15 cellular contexts compared by ENCODE assay signal in genomic region chr9:36895744-36896260, GRCh38.
"Had no signal": no experiment of that assay in that cellular context is flagged by ENCODE, and none has a peak within 500 bp of the region (broad histone marks: within the 10 kb centered on the region; RNA-seq: fewer than 3 reads in every experiment).

No MANE protein-coding gene starts in this region.

- H3K27ac ChIP-seq: breast epithelium, lower lobe of right lung had no signal

- H3K4me1 ChIP-seq: breast epithelium, lower lobe of right lung had no signal

- H3K27ac Mint-ChIP-seq: nephron, progenitor cell of endocrine pancreas had no signal

- H3K27me3 ChIP-seq: breast epithelium had no signal

- H3K4me3 Mint-ChIP-seq: activated T-cell treated with anti-CD3 and anti-CD28 coated beads, Interleukin-2, amount 50 U/mL, for 4 hours; immature natural killer cell; nephron had no signal

- H3K9me3 Mint-ChIP-seq: activated T-cell treated with anti-CD3 and anti-CD28 coated beads, Interleukin-2, amount 50 U/mL, for 4 hours; immature natural killer cell; nephron had no signal

- DNase-seq: activated CD4-positive, alpha-beta T cell treated with anti-CD3 and anti-CD28 coated beads, Interleukin-2, amount 50 U/mL, for 1 hour; activated gamma-delta T cell treated with Interleukin-2 at 50 U/mL for 16 hours; activated T-cell treated with anti-CD3 and anti-CD28 coated beads, Interleukin-2, amount 50 U/mL, for 4 hours; immature natural killer cell; left cardiac atrium; lower lobe of right lung; mucosa of descending colon; occipital lobe; right cardiac atrium; stimulated activated naive CD4-positive, alpha-beta T cell; substantia nigra; trophoblast cell had no signal

- H3K36me3 Mint-ChIP-seq: immature natural killer cell had no signal

- H3K4me1 Mint-ChIP-seq: immature natural killer cell, nephron had no signal

- ATAC-seq: activated T-cell treated with anti-CD3 and anti-CD28 coated beads, Interleukin-2, amount 50 U/mL, for 4 hours; left cardiac atrium; lower lobe of right lung; mucosa of descending colon; right cardiac atrium had no signal
